In the genomic region with DNA sequence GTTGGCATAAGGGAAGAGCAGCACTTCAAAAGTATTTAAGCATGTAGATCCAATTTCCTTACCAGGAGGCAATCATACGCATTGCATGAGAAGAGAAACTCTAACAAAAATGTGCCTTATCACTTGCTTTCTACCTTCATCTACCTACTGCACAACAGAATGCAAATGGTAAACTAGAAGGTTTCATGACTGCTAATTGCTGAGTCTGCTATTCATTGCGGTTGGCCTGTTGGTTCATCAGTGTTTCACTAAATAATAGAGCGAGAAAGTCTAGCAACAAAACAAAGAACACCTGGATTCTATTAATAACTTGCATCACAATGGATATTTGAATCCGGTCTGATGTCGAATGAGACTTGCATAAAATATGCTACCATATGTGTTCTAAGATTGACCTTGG, we compare ENCODE assay signal across 33 cellular contexts.
"Had no signal": no experiment of that assay in that cellular context is flagged by ENCODE, and none has a peak within 500 bp of the region (broad histone marks: within the 10 kb centered on the region; RNA-seq: fewer than 3 reads in every experiment).

No MANE protein-coding gene starts in this region.

- H3K9me3 Mint-ChIP-seq: neural crest cell had no signal

- H3K27me3 Mint-ChIP-seq: natural killer cell treated with Interleukin-12 subunit alpha and Interleukin-12 subunit beta and Interleukin-15 and Interleukin-18, amount 100 ng/mL, for 72 hours; stimulated activated memory B cell treated with anti-CD40 and anti-IgM and Interleukin-4, amounts not matched to agents 10 μg/mL and 1 μg/mL and 100 μg/mL, for 72 hours; stimulated activated naive CD8-positive, alpha-beta T cell treated with anti-CD3 and anti-CD28 coated beads, Interleukin-15, amount 100 ng/mL, for 72 hours had no signal

- FAIRE-seq: urothelium cell line had no signal

- H3K9me3 ChIP-seq: ovary, psoas muscle, suprapubic skin, thoracic aorta, thyroid gland, tibial nerve, upper lobe of left lung, vagina had no signal

- H3K4me3 ChIP-seq: ovary, psoas muscle, skin epidermis, smooth muscle cell, spleen, suprapubic skin, thoracic aorta, thyroid gland, tibial nerve, upper lobe of left lung, vagina had no signal

- H2AFZ ChIP-seq: parathyroid adenoma had no signal

- H3K4me3 Mint-ChIP-seq: naive thymus-derived CD8-positive, alpha-beta T cell; natural killer cell treated with Interleukin-12 subunit alpha and Interleukin-12 subunit beta and Interleukin-15 and Interleukin-18, amount 100 ng/mL, for 72 hours; nephron progenitor cell; neural crest cell; stimulated activated memory B cell treated with anti-CD40 and anti-IgM and Interleukin-4, amounts not matched to agents 10 μg/mL and 1 μg/mL and 100 μg/mL, for 72 hours; stimulated activated naive CD8-positive, alpha-beta T cell treated with anti-CD3 and anti-CD28 coated beads, Interleukin-15, amount 100 ng/mL, for 72 hours had no signal

- H3K9ac ChIP-seq: parathyroid adenoma had no signal

- H3K4me1 ChIP-seq: parathyroid adenoma, psoas muscle, spleen, suprapubic skin, thyroid gland, tibial nerve, upper lobe of left lung, vagina had no signal

- H3K27me3 ChIP-seq: ovary, spleen, suprapubic skin, thyroid gland, tibial nerve, upper lobe of left lung, vagina had no signal

- ATAC-seq: naive thymus-derived CD8-positive, alpha-beta T cell; natural killer cell treated with Interleukin-12 subunit alpha and Interleukin-12 subunit beta and Interleukin-15 and Interleukin-18, amount 100 ng/mL, for 72 hours; psoas muscle; right cardiac atrium; sciatic nerve; stimulated activated memory B cell treated with anti-CD40 and anti-IgM and Interleukin-4, amounts not matched to agents 10 μg/mL and 1 μg/mL and 100 μg/mL, for 72 hours; stimulated activated naive CD8-positive, alpha-beta T cell treated with anti-CD3 and anti-CD28 coated beads, Interleukin-15, amount 100 ng/mL, for 72 hours; stimulated activated naive CD8-positive, alpha-beta T cell treated with anti-CD3 and anti-CD28 coated beads, Interleukin-15, Interleukin-2, amounts not matched to agents 100 U/mL and 50 U/mL, for 24 hours had no signal

- H3K36me3 ChIP-seq: ovary, spleen, suprapubic skin, thoracic aorta, thyroid gland, tibial nerve, upper lobe of left lung, vagina had no signal

- H3K27ac ChIP-seq: ovary, parathyroid adenoma, psoas muscle, skin epidermis, spleen, suprapubic skin, thoracic aorta, thyroid gland, tibial nerve, upper lobe of left lung, vagina had no signal

- H3K79me2 ChIP-seq: parathyroid adenoma had no signal

- H3K27ac Mint-ChIP-seq: naive thymus-derived CD8-positive, alpha-beta T cell; natural killer cell treated with Interleukin-12 subunit alpha and Interleukin-12 subunit beta and Interleukin-15 and Interleukin-18, amount 100 ng/mL, for 72 hours; nephron progenitor cell; progenitor cell of endocrine pancreas; stimulated activated memory B cell treated with anti-CD40 and anti-IgM and Interleukin-4, amounts not matched to agents 10 μg/mL and 1 μg/mL and 100 μg/mL, for 72 hours; stimulated activated naive CD8-positive, alpha-beta T cell treated with anti-CD3 and anti-CD28 coated beads, Interleukin-15, amount 100 ng/mL, for 72 hours had no signal

- DNase-seq: naive thymus-derived CD8-positive, alpha-beta T cell; nephron progenitor cell; occipital lobe; ovary; posterior cingulate gyrus; psoas muscle; right cardiac atrium; spleen; stimulated activated CD4-positive, alpha-beta T cell treated with anti-CD3 and anti-CD28 coated beads, Interleukin-12 subunit alpha, Interleukin-12 subunit beta, amount 100 ng/mL, for 4 hours; stimulated activated CD4-positive, alpha-beta T cell treated with anti-CD3 and anti-CD28 coated beads, Interleukin-1b, Interleukin-23, amount 100 ng/mL, for 48 hours; stimulated activated CD4-positive, alpha-beta T cell treated with anti-CD3 and anti-CD28 coated beads, Interleukin-4, amount 100 ng/mL, for 1 hour; stimulated activated CD4-positive, alpha-beta T cell treated with anti-CD3 and anti-CD28 coated beads, Interleukin-4, amount 100 ng/mL, for 4 hours; stimulated activated CD8-positive, alpha-beta memory T cell treated with anti-CD3 and anti-CD28 coated beads, Interleukin-4, amount 100 ng/mL, for 48 hours; stimulated activated naive CD4-positive, alpha-beta T cell; stimulated activated naive CD8-positive, alpha-beta T cell treated with anti-CD3 and anti-CD28 coated beads, Interleukin-15, amount 100 ng/mL, for 72 hours; stimulated activated naive CD8-positive, alpha-beta T cell treated with anti-CD3 and anti-CD28 coated beads, Interleukin-15, Interleukin-2, amounts not matched to agents 100 U/mL and 50 U/mL, for 24 hours; substantia nigra; thyroid gland; trophoblast cell; upper lobe of left lung had no signal

- H3K4me2 ChIP-seq: smooth muscle cell had no signal

- H3K36me3 Mint-ChIP-seq: naive thymus-derived CD8-positive, alpha-beta T cell; natural killer cell treated with Interleukin-12 subunit alpha and Interleukin-12 subunit beta and Interleukin-15 and Interleukin-18, amount 100 ng/mL, for 72 hours; stimulated activated memory B cell treated with anti-CD40 and anti-IgM and Interleukin-4, amounts not matched to agents 10 μg/mL and 1 μg/mL and 100 μg/mL, for 72 hours had no signal

- H3K4me1 Mint-ChIP-seq: nephron progenitor cell; neural crest cell; stimulated activated memory B cell treated with anti-CD40 and anti-IgM and Interleukin-4, amounts not matched to agents 10 μg/mL and 1 μg/mL and 100 μg/mL, for 72 hours; stimulated activated naive CD8-positive, alpha-beta T cell treated with anti-CD3 and anti-CD28 coated beads, Interleukin-15, amount 100 ng/mL, for 72 hours had no signal
